In the genomic region with DNA sequence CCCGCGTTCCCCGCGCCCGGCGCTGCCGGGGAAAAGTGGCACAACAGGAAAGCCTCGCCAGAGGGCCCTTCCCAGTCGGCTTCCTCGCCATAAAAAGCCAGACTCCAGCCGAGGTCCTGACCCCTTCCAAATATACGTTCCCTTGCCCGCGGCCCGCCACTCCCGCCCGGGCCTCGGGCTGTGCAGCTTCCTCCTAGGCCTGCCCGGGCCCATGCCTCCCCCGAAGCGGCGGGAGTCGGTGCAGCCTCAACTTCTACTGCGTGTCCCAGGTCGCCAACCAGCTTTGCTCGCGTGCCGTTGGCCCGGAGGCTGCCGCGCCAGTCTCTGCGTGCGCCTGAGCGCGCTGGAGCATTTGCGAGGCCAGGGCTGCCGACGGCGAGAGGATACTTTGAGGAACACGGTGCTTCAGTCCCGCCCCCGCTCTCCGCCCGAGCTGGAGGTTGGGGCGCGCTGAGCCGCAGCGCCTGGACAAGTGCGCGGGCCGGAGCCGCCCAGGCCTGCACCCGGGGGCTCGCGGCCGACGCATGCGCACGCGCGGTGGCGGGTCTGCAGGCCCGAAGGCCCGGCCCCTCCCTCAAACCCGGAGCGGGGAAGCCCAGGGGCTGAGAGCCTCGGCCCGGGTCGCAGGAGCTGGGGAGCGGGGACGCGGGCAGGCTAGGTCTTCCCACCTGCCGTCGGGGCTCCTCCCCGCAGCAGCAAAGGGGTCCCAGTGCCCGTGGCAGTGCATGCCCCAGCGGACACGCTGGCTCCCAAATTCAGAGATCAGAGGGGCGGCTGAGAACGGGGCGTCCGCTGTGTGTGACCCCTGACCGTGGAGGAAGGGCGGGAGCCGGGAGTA, we compare ENCODE assay signal across 1 cellular context.
TF ChIP-seq lines count a peak whose summit lies in the region.

No MANE protein-coding gene starts in this region.

TF ChIP-seq in H1, 55 proteins besides CTCF, POLR2A, EP300 and RAD21:
- peak; percentile 40 for TF ChIP-seq CTBP2 (IDR thresholded peaks at IDR 0.05; ENCODE audit: borderline replicate concordance, insufficient read depth, insufficient read length, low read length)
- peak; percentile 38 for TF ChIP-seq KDM4A (IDR thresholded peaks at IDR 0.05; ENCODE audit: low read depth, low read length, severe bottlenecking)
- no peak for TF ChIP-seq SAP30 (IDR thresholded peaks at IDR 0.05; ENCODE audit: insufficient read depth, insufficient replicate concordance, low read length)
- TF ChIP-seq CHD1 (IDR thresholded peaks at IDR 0.05; ENCODE audit: low read depth, low read length), result no peak
- TF ChIP-seq RBBP5 (IDR thresholded peaks at IDR 0.05; ENCODE audit: borderline replicate concordance, low read depth, low read length), result peak; percentile 52; the same call in 1 of the 2 replicates
- TF ChIP-seq EGR1 (IDR thresholded peaks at IDR 0.05; ENCODE audit: borderline replicate concordance, low read depth, low read length), result peak; percentile 80; the same call in 1 of the 2 replicates
- TF ChIP-seq, protein P1, sequence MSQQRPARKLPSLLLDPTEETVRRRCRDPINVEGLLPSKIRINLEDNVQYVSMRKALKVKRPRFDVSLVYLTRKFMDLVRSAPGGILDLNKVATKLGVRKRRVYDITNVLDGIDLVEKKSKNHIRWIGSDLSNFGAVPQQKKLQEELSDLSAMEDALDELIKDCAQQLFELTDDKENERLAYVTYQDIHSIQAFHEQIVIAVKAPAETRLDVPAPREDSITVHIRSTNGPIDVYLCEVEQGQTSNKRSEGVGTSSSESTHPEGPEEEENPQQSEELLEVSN (IDR thresholded peaks at IDR 0.05), result peak; percentile 73
- peak; percentile 66 for TF ChIP-seq NRF1 (IDR thresholded peaks at IDR 0.05; ENCODE audit: low read depth, low read length)
- TF ChIP-seq, protein P2, sequence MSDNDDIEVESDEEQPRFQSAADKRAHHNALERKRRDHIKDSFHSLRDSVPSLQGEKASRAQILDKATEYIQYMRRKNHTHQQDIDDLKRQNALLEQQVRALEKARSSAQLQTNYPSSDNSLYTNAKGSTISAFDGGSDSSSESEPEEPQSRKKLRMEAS (IDR thresholded peaks at IDR 0.05), result peak; percentile 78
- no peak for TF ChIP-seq SP2 (IDR thresholded peaks at IDR 0.05; ENCODE audit: low read length)
- TF ChIP-seq ASH2L (IDR thresholded peaks at IDR 0.05; ENCODE audit: low read length), result peak; percentile 52
- peak; percentile 77 for TF ChIP-seq SUZ12 (IDR thresholded peaks at IDR 0.05; ENCODE audit: low read length)
